10 cellular contexts compared by ENCODE assay signal in the genomic region with DNA sequence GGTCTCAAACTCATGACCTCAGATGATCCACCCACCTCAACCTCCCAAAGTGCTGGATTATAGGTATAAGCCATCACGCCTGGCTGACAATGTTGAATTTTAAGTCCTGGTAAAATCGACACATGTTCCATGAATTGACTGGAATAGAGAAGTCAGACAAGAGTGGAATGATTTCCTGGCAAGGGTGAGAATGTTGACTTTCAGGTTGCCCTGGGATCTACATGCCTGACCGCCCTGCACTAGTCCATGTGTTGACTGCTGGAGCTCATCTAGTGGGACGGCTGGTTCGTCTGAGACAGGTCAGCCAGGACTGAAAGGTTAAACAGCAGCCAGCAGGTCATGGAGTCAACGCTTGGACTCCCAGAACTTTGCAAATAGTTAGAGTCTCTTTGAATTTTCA.
"Had no signal": no experiment of that assay in that cellular context is flagged by ENCODE, and none has a peak within 500 bp of the region (broad histone marks: within the 10 kb centered on the region; RNA-seq: fewer than 3 reads in every experiment).

No MANE protein-coding gene starts in this region.

- FAIRE-seq: keratinocyte had no signal

- DNase-seq: activated CD8-positive, alpha-beta memory T cell treated with anti-CD3 and anti-CD28 coated beads, Interleukin-2, amount 10 ng/mL, durations not matched to agents 7 days and 5 days; activated effector memory CD4-positive, alpha-beta T cell treated with anti-CD3 and anti-CD28 coated beads, Interleukin-2, amount 50 U/mL, for 16 hours; activated T-cell treated with anti-CD3 and anti-CD28 coated beads, Interleukin-2, amount 50 U/mL, for 4 hours; brain microvascular endothelial cell; dermis blood vessel endothelial cell; endodermal cell; lower lobe of right lung; right cardiac atrium; upper lobe of left lung had no signal
